ENCODE assay signal across 24 cellular contexts in the genomic region with DNA sequence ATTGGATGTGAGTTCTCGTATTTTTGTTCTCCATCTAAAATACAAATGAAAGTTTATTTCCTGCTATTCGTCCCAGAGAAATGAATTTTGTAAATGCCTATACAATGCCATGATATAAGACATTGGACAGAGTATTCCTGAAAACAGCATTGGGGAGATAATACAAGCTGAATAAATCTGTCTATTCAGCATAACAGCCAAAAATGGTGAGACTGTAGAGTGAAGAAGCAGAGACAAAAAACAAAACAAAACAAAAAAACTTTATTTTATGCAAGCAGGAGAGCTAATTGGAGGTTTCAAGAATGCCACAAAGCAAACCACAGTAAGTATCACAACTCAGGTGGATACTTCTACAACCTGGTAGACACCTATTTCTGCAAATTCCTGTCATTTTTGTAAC.
"Had no signal": no experiment of that assay in that cellular context is flagged by ENCODE, and none has a peak within 500 bp of the region (broad histone marks: within the 10 kb centered on the region; RNA-seq: fewer than 3 reads in every experiment).

No MANE protein-coding gene starts in this region.

- H3K9me3 ChIP-seq: left ventricle myocardium inferior, pancreas, prostate gland, sigmoid colon, spleen, suprapubic skin, thoracic aorta, tibial artery, upper lobe of right lung had no signal

- ATAC-seq: naive thymus-derived CD4-positive, alpha-beta T cell; natural killer cell treated with Interleukin-12 subunit alpha and Interleukin-12 subunit beta and Interleukin-15 and Interleukin-18, amount 100 ng/mL, for 72 hours; pancreas; right cardiac atrium; stimulated activated effector memory CD8-positive, alpha-beta T cell treated with anti-CD3 and anti-CD28 coated beads, Interleukin-12 subunit alpha, Interleukin-12 subunit beta, amount 100 ng/mL, for 72 hours; upper lobe of right lung had no signal

- FAIRE-seq: pancreas, small intestine, urothelium cell line had no signal

- H3K27me3 ChIP-seq: pancreas, sigmoid colon, spleen, suprapubic skin, tibial artery, upper lobe of right lung had no signal

- H3K36me3 ChIP-seq: left ventricle myocardium inferior, pancreas, prostate gland, sigmoid colon, spleen, suprapubic skin, thoracic aorta, tibial artery, upper lobe of right lung had no signal

- H2AFZ ChIP-seq: hepatocyte had no signal

- H3K4me1 ChIP-seq: prostate gland, spleen, suprapubic skin, upper lobe of right lung had no signal

- DNase-seq: islet precursor cell; left ventricle myocardium inferior; mesendoderm; naive thymus-derived CD4-positive, alpha-beta T cell; pancreas; posterior cingulate gyrus; retina; right cardiac atrium; sigmoid colon; small intestine; spleen; stimulated activated CD4-positive, alpha-beta T cell treated with anti-CD3 and anti-CD28 coated beads, Interleukin-4, amount 100 ng/mL, for 24 hours; stimulated activated naive CD4-positive, alpha-beta T cell; tibial artery; trophoblast cell; upper lobe of right lung had no signal

- H3K4me2 ChIP-seq: hepatocyte had no signal

- H3K27ac ChIP-seq: hepatocyte, left ventricle myocardium inferior, pancreas, prostate gland, sigmoid colon, spleen, suprapubic skin, thoracic aorta, tibial artery, upper lobe of right lung had no signal

- H3K4me3 ChIP-seq: hepatocyte, left ventricle myocardium inferior, lung, pancreas, prostate gland, sigmoid colon, spleen, suprapubic skin, thoracic aorta, tibial artery, upper lobe of right lung had no signal

- H3K79me2 ChIP-seq: hepatocyte had no signal
